In genomic region chr9:37251452-37251851, GRCh38 we compare ENCODE assay signal across 16 cellular contexts.
A peak's percentile ranks its signal among the peaks of the same experiment; 100 is the strongest.
DNase-seq lines count a peak whose midpoint lies in the region; ATAC-seq and TF ChIP-seq lines count a peak whose summit lies in the region.
"Had no signal": no experiment of that assay in that cellular context is flagged by ENCODE, and none has a peak within 500 bp of the region (broad histone marks: within the 10 kb centered on the region; RNA-seq: fewer than 3 reads in every experiment).

No MANE protein-coding gene starts in this region.

- no peak overlapping the region for H3K4ac ChIP-seq in neuronal stem cell (ENCODE audit: low read length)

- peaks cover 0 to 21% of the 10 kb centered on the region in 2 donors for H3K9me3 ChIP-seq in neuronal stem cell (replicated peaks in 1 of 2; ENCODE audit: control insufficient read depth in 2 of 2, insufficient read depth in 1 of 2, low read depth in 1 of 2, low read length in 2 of 2)
- H3K9me3 ChIP-seq: upper lobe of left lung had no signal

- no peak overlapping the region for H2BK5ac ChIP-seq in neuronal stem cell (ENCODE audit: low read length)

- H2AFZ ChIP-seq in neuronal stem cell (ENCODE audit: low read length): no peak overlapping the region

- no peak overlapping the region for H3K4me2 ChIP-seq in neuronal stem cell (ENCODE audit: insufficient read depth, low read length, poor library complexity, severe bottlenecking)

- H3K36me3 ChIP-seq in neuronal stem cell (replicated peaks in 1 of 2; ENCODE audit: control insufficient read depth in 2 of 2, insufficient read depth in 2 of 2, low read length in 2 of 2): peaks cover 0 to 16% of the 10 kb centered on the region in 2 donors
- H3K36me3 ChIP-seq: cardiac muscle cell had no signal

- no peaks in the 10 kb centered on the region for H3K27me3 Mint-ChIP-seq in WTC11 (ENCODE audit: low read depth)
- H3K27me3 Mint-ChIP-seq: activated CD4-positive, alpha-beta memory T cell treated with anti-CD3 and anti-CD28 coated beads, Interleukin-2, amount 10 ng/mL, durations not matched to agents 7 days and 5 days had no signal

- H4K91ac ChIP-seq in neuronal stem cell (ENCODE audit: low read depth, low read length, poor library complexity): no peak overlapping the region

- peaks cover 0 to 21% of the 10 kb centered on the region in 2 donors for H3K4me1 ChIP-seq in neuronal stem cell (ENCODE audit: control insufficient read depth in 2 of 2, insufficient read depth in 1 of 2, low read depth in 1 of 2, low read length in 2 of 2)
- H3K4me1 ChIP-seq: upper lobe of left lung had no signal

- no peaks in the 10 kb centered on the region for H3K27me3 ChIP-seq in neuronal stem cell (ENCODE audit: control insufficient read depth in 3 of 3, insufficient read depth in 3 of 3, low read depth in 1 of 3, low read length in 3 of 3)
- H3K27me3 ChIP-seq: cardiac muscle cell, upper lobe of left lung had no signal

- H2BK12ac ChIP-seq in neuronal stem cell (ENCODE audit: low read length): no peak overlapping the region

- H3K14ac ChIP-seq in neuronal stem cell (ENCODE audit: low read length): no peak overlapping the region

- CTCF ChIA-PET in WTC11 (lab: Charles Lee) (interaction anchor here (0.7 to 1.9 kb wide), 9 partner anchors 10 to 271 kb away, joined by 3 to 11 read pairs (median 3); partner anchors contain the start of gene ZCCHC7), GM10248 (lab: Yijun Ruan, JAX) (interaction anchor here (0.8 to 1.7 kb wide), 5 partner anchors 13 to 255 kb away, joined by 3 to 5 read pairs (median 4); no protein-coding TSS in a partner anchor)

- peak overlapping the region; percentile 99 for H3K27ac Mint-ChIP-seq in WTC11
- H3K27ac Mint-ChIP-seq: activated CD4-positive, alpha-beta memory T cell treated with anti-CD3 and anti-CD28 coated beads, Interleukin-2, amount 10 ng/mL, durations not matched to agents 7 days and 5 days; activated naive CD4-positive, alpha-beta T cell treated with anti-CD3 and anti-CD28 coated beads for 36 hours; T-helper 2 cell treated with Interferon-gamma antibody and Interleukin-4, amounts not matched to agents 5 μg/mL and 100 μg/mL, for 36 hours had no signal

- peaks cover 81% of the 10 kb centered on the region for H3K4me1 Mint-ChIP-seq in WTC11
- H3K4me1 Mint-ChIP-seq: activated CD4-positive, alpha-beta memory T cell treated with anti-CD3 and anti-CD28 coated beads, Interleukin-2, amount 10 ng/mL, durations not matched to agents 7 days and 5 days had no signal

- peaks cover 5% of the 10 kb centered on the region for H3K9me3 Mint-ChIP-seq in WTC11
- H3K9me3 Mint-ChIP-seq: activated CD4-positive, alpha-beta memory T cell treated with anti-CD3 and anti-CD28 coated beads, Interleukin-2, amount 10 ng/mL, durations not matched to agents 7 days and 5 days; activated naive CD4-positive, alpha-beta T cell treated with anti-CD3 and anti-CD28 coated beads for 36 hours had no signal

- no peak for TF ChIP-seq CTCF in WTC11 (IDR thresholded peaks at IDR 0.05)
- no peak for TF ChIP-seq CTCF in GM10248 (IDR thresholded peaks at IDR 0.05; ENCODE audit: control extremely low read depth, extremely low read depth, low read depth, missing control alignments)

- WGBS in neuronal stem cell (ENCODE audit: extremely low coverage in 2 of 2, insufficient read length in 2 of 2, insufficient replicate concordance in 1 of 2), 2 donors: no CpG with 5 or more reads among the region's 6 CpGs

- ATAC-seq in HG03159 (IDR thresholded peaks at IDR 0.05; ENCODE audit: unreplicated experiment) (peak; percentile 89), WTC11 (peak; percentile 97)

- DNase-seq in NCI-H1417 (lab: John Stamatoyannopoulos, UW): peak; percentile 18 to 59 (median 19)
- no peak for DNase-seq in NCI-H1417 treated with DMSO at 0.1 percent for 48 hours (lab: John Stamatoyannopoulos, UW)
- DNase-seq in WTC11 (ENCODE audit: low spot score): peak; percentile 68
- peak; percentile 93 for DNase-seq in neuronal stem cell (ENCODE audit: low spot score)
- no peak for DNase-seq in stimulated activated CD4-positive, alpha-beta T cell treated with anti-CD3 and anti-CD28 coated beads, Interleukin-2, amount 100 ng/mL, for 48 hours
- no peak for DNase-seq in GDM1 (lab: John Stamatoyannopoulos, UW)
- no peak for DNase-seq in GM10248 (ENCODE audit: extremely low spot score)
- DNase-seq: 8988T; activated CD4-positive, alpha-beta memory T cell treated with anti-CD3 and anti-CD28 coated beads, Interleukin-2, amount 10 ng/mL, durations not matched to agents 7 days and 5 days; activated naive CD4-positive, alpha-beta T cell treated with anti-CD3 and anti-CD28 coated beads for 36 hours; head of caudate nucleus; NCI-H2107; upper lobe of left lung had no signal

- H2AK5ac ChIP-seq in neuronal stem cell (ENCODE audit: low read depth, low read length): no peak overlapping the region

- peaks cover 10% of the 10 kb centered on the region for H3K36me3 Mint-ChIP-seq in WTC11

- H4K8ac ChIP-seq in neuronal stem cell (ENCODE audit: low read depth, low read length): no peak overlapping the region

- no peak overlapping the region for H3K27ac ChIP-seq in neuronal stem cell (replicated peaks; ENCODE audit: low read length)
- H3K27ac ChIP-seq: cardiac muscle cell, upper lobe of left lung had no signal

- H3K4me3 Mint-ChIP-seq in WTC11: peak overlapping the region; percentile 54
- H3K4me3 Mint-ChIP-seq: activated CD4-positive, alpha-beta memory T cell treated with anti-CD3 and anti-CD28 coated beads, Interleukin-2, amount 10 ng/mL, durations not matched to agents 7 days and 5 days; activated naive CD4-positive, alpha-beta T cell treated with anti-CD3 and anti-CD28 coated beads for 36 hours; T-helper 2 cell treated with Interferon-gamma antibody and Interleukin-4, amounts not matched to agents 5 μg/mL and 100 μg/mL, for 36 hours had no signal

- H3K4me3 ChIP-seq in neuronal stem cell (ENCODE audit: low read length in 2 of 2): no peak overlapping the region
- H3K4me3 ChIP-seq: cardiac muscle cell, upper lobe of left lung had no signal

- H3K79me1 ChIP-seq in neuronal stem cell (ENCODE audit: low read depth, low read length): no peaks in the 10 kb centered on the region

- H3K18ac ChIP-seq in neuronal stem cell (ENCODE audit: low read length): no peak overlapping the region

- POLR2A ChIA-PET in WTC11 (lab: Charles Lee) (interaction anchor here (1.1 kb wide), 1 partner anchor 42 kb away, joined by 4 read pairs; no protein-coding TSS in a partner anchor), GM10248 (lab: Yijun Ruan, JAX) (no interaction called here)

- no peak overlapping the region for H3K23ac ChIP-seq in neuronal stem cell (ENCODE audit: low read depth, low read length, poor library complexity)

- no peak overlapping the region for H2BK120ac ChIP-seq in neuronal stem cell (ENCODE audit: low read depth, low read length)

- H2BK15ac ChIP-seq in neuronal stem cell (ENCODE audit: low read length): no peak overlapping the region

- H3K9ac ChIP-seq in neuronal stem cell (ENCODE audit: low read depth, low read length, poor library complexity): no peak overlapping the region

TF ChIP-seq in WTC11, 78 proteins besides CTCF, POLR2A, EP300 and RAD21 (continues in another document):
- no peak for TF ChIP-seq SMAD4 (CRISPR knock-in tag; IDR thresholded peaks at IDR 0.05)
- no peak for TF ChIP-seq PRRX2 (CRISPR knock-in tag; IDR thresholded peaks at IDR 0.05)
- no peak for TF ChIP-seq ZNF396 (CRISPR knock-in tag; IDR thresholded peaks at IDR 0.05; ENCODE audit: borderline replicate concordance)
- TF ChIP-seq RORB (CRISPR knock-in tag; IDR thresholded peaks at IDR 0.05): no peak
- TF ChIP-seq ZNF423 (CRISPR knock-in tag; IDR thresholded peaks at IDR 0.05): no peak
- no peak for TF ChIP-seq NFYB (CRISPR knock-in tag; conservative IDR thresholded peaks at IDR 0.05; ENCODE audit: low read depth)
- no peak for TF ChIP-seq HMGA2 (CRISPR knock-in tag; IDR thresholded peaks at IDR 0.05)
- no peak for TF ChIP-seq IRF2 (CRISPR knock-in tag; IDR thresholded peaks at IDR 0.05; ENCODE audit: borderline replicate concordance, low read depth)
- TF ChIP-seq ATF6 (CRISPR knock-in tag; IDR thresholded peaks at IDR 0.05): no peak
- TF ChIP-seq KAT7 (CRISPR knock-in tag; IDR thresholded peaks at IDR 0.05; ENCODE audit: borderline replicate concordance): no peak
- no peak for TF ChIP-seq FOXP1 (CRISPR knock-in tag; IDR thresholded peaks at IDR 0.05; ENCODE audit: borderline replicate concordance)
- TF ChIP-seq USF2 (CRISPR knock-in tag; IDR thresholded peaks at IDR 0.05): no peak

Comparison
In these comparisons a context has a peak if more than half of its experiments do, and no peak if none do; other contexts are left out.
1. DNase-seq: peak in NCI-H1417 (3 of 3), WTC11 (single experiment) and neuronal stem cell (single experiment); none in NCI-H1417 treated with DMSO at 0.1 percent for 48 hours (single experiment), stimulated activated CD4-positive, alpha-beta T cell treated with anti-CD3 and anti-CD28 coated beads, Interleukin-2, amount 100 ng/mL, for 48 hours (0 of 2), GDM1 (single experiment) and GM10248 (single experiment).